ENCODE assay signal across 13 cellular contexts in the genomic region with DNA sequence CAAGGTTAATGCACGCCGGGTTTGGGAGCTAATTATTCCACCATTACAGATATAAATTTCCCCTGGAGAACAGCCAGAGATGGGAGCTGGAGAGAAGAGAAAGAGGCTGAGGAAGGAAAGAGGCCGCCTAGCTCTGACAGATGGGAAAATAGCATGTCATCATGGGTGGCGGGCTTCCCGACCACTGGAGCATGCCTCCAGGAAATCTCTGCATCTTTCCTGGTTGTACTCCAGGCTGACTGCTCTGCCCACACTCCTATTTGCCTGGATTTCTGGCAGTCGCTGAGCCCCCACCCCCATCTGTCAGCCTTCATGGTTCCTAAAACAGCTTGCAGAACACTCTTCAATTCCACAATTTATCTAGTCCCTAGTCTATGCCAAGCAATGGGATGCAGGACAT. TPM values are rescaled to one million over a fixed set of nuclear protein-coding genes. Genes with fewer than 3 reads are reported as not detected.
"Had no signal": no experiment of that assay in that cellular context is flagged by ENCODE, and none has a peak within 500 bp of the region (broad histone marks: within the 10 kb centered on the region; RNA-seq: fewer than 3 reads in every experiment).

No MANE protein-coding gene starts in this region.

- H3K36me3 ChIP-seq: tibial artery had no signal

- H3K9me3 ChIP-seq: tibial artery had no signal

- ATAC-seq: activated CD4-positive, CD25-positive, alpha-beta regulatory T cell treated with anti-CD3 and anti-CD28 coated beads, Interleukin-2, amount 50 U/mL, for 24 hours; foreskin keratinocyte; natural killer cell; stimulated activated memory B cell treated with anti-CD40 and anti-IgM and Interleukin-4, amounts not matched to agents 10 μg/mL and 1 μg/mL and 100 μg/mL, for 72 hours had no signal

- H3K4me3 ChIP-seq: tibial artery had no signal

- H3K27me3 ChIP-seq: foreskin keratinocyte had no signal

- DNase-seq: activated CD4-positive, alpha-beta T cell treated with anti-CD3 and anti-CD28 coated beads, Interleukin-2, amount 50 U/mL, for 1 hour; activated CD8-positive, alpha-beta memory T cell treated with anti-CD3 and anti-CD28 coated beads for 24 hours; activated naive CD4-positive, alpha-beta T cell treated with Interleukin-2 at 50 U/mL for 16 hours; effector memory CD4-positive, alpha-beta T cell; foreskin keratinocyte; kidney glomerular epithelial cell; mesenchymal stem cell; natural killer cell; occipital lobe; T-helper 9 cell; tibial artery had no signal

RNA-seq across cellular contexts. Expression of a gene that starts 14.3 kb away (rescaled TPM):
- total RNA-seq: foreskin keratinocyte, natural killer cell, occipital lobe had no signal
